8 cellular contexts compared by ENCODE assay signal in the genomic region with DNA sequence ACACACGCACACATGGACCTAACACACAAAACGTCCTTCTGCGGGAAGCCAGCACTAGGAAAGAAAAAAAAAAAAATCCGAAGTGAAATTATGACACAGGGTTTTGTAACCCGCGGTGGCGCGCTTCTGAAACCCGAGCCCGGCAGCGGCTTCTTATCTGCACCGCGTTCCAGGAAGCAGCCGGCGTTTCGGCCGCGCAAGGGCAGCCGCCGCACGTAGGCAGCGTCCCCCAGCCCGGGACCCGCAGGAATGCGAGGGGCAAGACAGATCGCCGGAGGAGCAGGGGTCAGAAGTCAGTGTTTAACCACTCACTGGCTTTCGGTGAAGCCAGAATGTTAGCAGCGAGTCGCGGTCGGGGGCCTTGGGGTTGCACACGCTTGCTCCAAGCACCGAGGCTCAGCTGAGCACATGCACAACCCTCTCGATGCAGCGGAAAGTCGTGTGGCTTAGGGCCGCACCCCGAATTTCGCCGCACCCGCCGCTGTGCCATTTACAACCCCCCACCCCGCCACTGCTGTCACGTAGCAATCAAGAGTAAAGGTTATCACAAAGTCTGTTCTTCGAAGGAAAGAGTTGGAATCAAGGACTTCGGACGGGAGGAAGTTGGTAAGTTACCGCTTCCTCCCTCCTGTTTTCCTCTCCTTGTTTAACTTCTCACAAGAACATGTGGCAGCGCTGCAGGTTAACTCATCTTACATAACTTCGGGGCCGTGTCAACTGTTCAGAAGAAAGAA.
A peak's percentile ranks its signal among the peaks of the same experiment; 100 is the strongest.
DNase-seq lines count a peak whose midpoint lies in the region; ATAC-seq and TF ChIP-seq lines count a peak whose summit lies in the region.

No MANE protein-coding gene starts in this region.

- TSS peak; percentile 71 for BruUV-seq in Calu3 (replicated peaks; lab: Mats Ljungman, UMichigan)

- no peaks in the 10 kb centered on the region for H3K27me3 ChIP-seq in right cardiac atrium (ENCODE audit: control insufficient read depth, insufficient read depth)

- H3K9me3 Mint-ChIP-seq in Calu3 (ENCODE audit: low read depth, unreplicated experiment): no peaks in the 10 kb centered on the region
- peaks cover 10% of the 10 kb centered on the region for H3K9me3 Mint-ChIP-seq in T-helper 1 cell treated with Interleukin-12 subunit alpha and Interleukin-12 subunit beta and Interleukin-4 antibody, amounts not matched to agents 30 μg/mL and 1 μg/mL, for 36 hours

- no peak for TF ChIP-seq RAD21 in Ishikawa (IDR thresholded peaks at IDR 0.05; ENCODE audit: low read depth)

- H3K4me3 ChIP-seq in right cardiac atrium (ENCODE audit: low read length): peak overlapping the region; percentile 22
- H3K4me3 ChIP-seq in urinary bladder (ENCODE audit: low read depth, low read length): peak overlapping the region; percentile 36

- CTCF ChIA-PET in Calu3 (lab: Charles Lee): no interaction called here

- TF ChIP-seq CTCF in Calu3 (IDR thresholded peaks at IDR 0.05; ENCODE audit: unreplicated experiment): no peak

- H3K4me3 Mint-ChIP-seq in Calu3 (ENCODE audit: low read depth, unreplicated experiment): peak overlapping the region; percentile 66
- H3K4me3 Mint-ChIP-seq in T-helper 1 cell treated with Interleukin-12 subunit alpha and Interleukin-12 subunit beta and Interleukin-4 antibody, amounts not matched to agents 30 μg/mL and 1 μg/mL, for 36 hours: peak overlapping the region; percentile 83

- no peaks in the 10 kb centered on the region for H3K9me3 ChIP-seq in right cardiac atrium (ENCODE audit: control insufficient read depth, low read length)

- peak overlapping the region; percentile 89 for H3K27ac Mint-ChIP-seq in Calu3 (ENCODE audit: unreplicated experiment)
- H3K27ac Mint-ChIP-seq in T-helper 1 cell treated with Interleukin-12 subunit alpha and Interleukin-12 subunit beta and Interleukin-4 antibody, amounts not matched to agents 30 μg/mL and 1 μg/mL, for 36 hours: peak overlapping the region; percentile 99

- peak overlapping the region; percentile 92 for H3K27ac ChIP-seq in right cardiac atrium (ENCODE audit: low read length)
- peak overlapping the region; percentile 100 for H3K27ac ChIP-seq in urinary bladder (ENCODE audit: low read depth)

- WGBS in right cardiac atrium: 4% methylated on average over 52 of the region's 52 CpGs
- 12% methylated on average over 52 of the region's 52 CpGs for WGBS in urinary bladder

- no peaks in the 10 kb centered on the region for H3K36me3 ChIP-seq in urinary bladder (ENCODE audit: insufficient read depth)

- peaks cover 30% of the 10 kb centered on the region for H3K4me1 Mint-ChIP-seq in Calu3 (ENCODE audit: low read depth, unreplicated experiment)
- peaks cover 62% of the 10 kb centered on the region for H3K4me1 Mint-ChIP-seq in T-helper 1 cell treated with Interleukin-12 subunit alpha and Interleukin-12 subunit beta and Interleukin-4 antibody, amounts not matched to agents 30 μg/mL and 1 μg/mL, for 36 hours (ENCODE audit: low read depth)

- H3K4me1 ChIP-seq in right cardiac atrium (ENCODE audit: control insufficient read depth, insufficient read depth, low read length): peaks cover 8% of the 10 kb centered on the region
- H3K4me1 ChIP-seq in urinary bladder (ENCODE audit: insufficient read depth): peaks cover 2% of the 10 kb centered on the region

- no peak for TF ChIP-seq EP300 in Ishikawa (IDR thresholded peaks at IDR 0.05; ENCODE audit: borderline replicate concordance)

- ATAC-seq in GM21447 (IDR thresholded peaks at IDR 0.05; ENCODE audit: unreplicated experiment) (peak; percentile 53), right cardiac atrium (peak; percentile 80 to 83)

- peak; percentile 80 for DNase-seq in Calu3
- peak; percentile 86 for DNase-seq in amniotic stem cell (lab: John Stamatoyannopoulos, UW)
- DNase-seq in right cardiac atrium: peak; percentile 91 to 96 (median 95)
- DNase-seq in pulmonary artery endothelial cell (ENCODE audit: low read depth, low spot score): peak; percentile 63

- intact Hi-C loops in Calu3 (cut with micrococcal nuclease; ENCODE audit: unreplicated experiment) (loop anchor here (10.0 kb wide), 1 partner anchor 159 kb away; no protein-coding TSS in a partner anchor), right cardiac atrium (cut with DNase I) (loop anchor here in 3 of 4 donors (2.0 to 10.0 kb wide), 4 partner anchors 51 to 231 kb away; a partner anchor contains a TSS)

- H3K27me3 Mint-ChIP-seq in Calu3 (ENCODE audit: unreplicated experiment): no peaks in the 10 kb centered on the region
- no peaks in the 10 kb centered on the region for H3K27me3 Mint-ChIP-seq in T-helper 1 cell treated with Interleukin-12 subunit alpha and Interleukin-12 subunit beta and Interleukin-4 antibody, amounts not matched to agents 30 μg/mL and 1 μg/mL, for 36 hours (ENCODE audit: low read depth)

- peaks cover 17% of the 10 kb centered on the region for H3K36me3 Mint-ChIP-seq in Calu3 (ENCODE audit: insufficient read depth, unreplicated experiment)
- H3K36me3 Mint-ChIP-seq in T-helper 1 cell treated with Interleukin-12 subunit alpha and Interleukin-12 subunit beta and Interleukin-4 antibody, amounts not matched to agents 30 μg/mL and 1 μg/mL, for 36 hours (ENCODE audit: low read depth): peaks cover 12% of the 10 kb centered on the region

TF ChIP-seq in Ishikawa, 13 proteins besides CTCF, POLR2A, EP300 and RAD21:
- TF ChIP-seq, protein P1, sequence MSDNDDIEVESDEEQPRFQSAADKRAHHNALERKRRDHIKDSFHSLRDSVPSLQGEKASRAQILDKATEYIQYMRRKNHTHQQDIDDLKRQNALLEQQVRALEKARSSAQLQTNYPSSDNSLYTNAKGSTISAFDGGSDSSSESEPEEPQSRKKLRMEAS (IDR thresholded peaks at IDR 0.05): peak; percentile 59
- TF ChIP-seq CEBPB (IDR thresholded peaks at IDR 0.05) (peak; percentile 40; the same call in 1 of the 2 replicates), CREB1 (IDR thresholded peaks at IDR 0.05; ENCODE audit: low read depth) (no peak)

Comparison
In these comparisons a context has a peak if more than half of its experiments do, and no peak if none do; other contexts are left out.
1. Peak in every context shown above with its lines: DNase-seq, ATAC-seq, H3K4me3 ChIP-seq and H3K27ac ChIP-seq.